Comparison of ENCODE assay signal across 28 cellular contexts in the genomic region with DNA sequence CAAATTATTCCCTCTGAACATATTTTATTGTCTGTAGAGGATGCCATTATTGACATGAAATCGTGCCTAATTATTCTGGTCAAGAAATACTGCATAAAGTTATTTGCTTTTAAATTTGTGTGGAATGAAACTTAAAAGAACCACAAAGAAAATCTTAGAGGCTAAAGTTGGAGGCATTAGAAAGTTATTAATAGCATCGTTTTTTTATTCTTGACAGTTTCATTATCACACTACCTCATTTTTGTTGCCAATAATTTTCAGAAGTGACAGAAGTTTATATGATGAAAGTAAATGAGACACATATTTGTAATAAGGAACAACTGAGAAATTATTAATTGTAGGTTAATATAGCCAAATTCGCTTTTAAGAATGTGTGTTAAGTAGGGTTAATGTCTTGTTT. TPM values are rescaled to one million over a fixed set of nuclear protein-coding genes. Genes with fewer than 3 reads are reported as not detected.
"Had no signal": no experiment of that assay in that cellular context is flagged by ENCODE, and none has a peak within 500 bp of the region (broad histone marks: within the 10 kb centered on the region; RNA-seq: fewer than 3 reads in every experiment).

No MANE protein-coding gene starts in this region.

- DNase-seq: IMR-90; Kasumi-1; KG1; MV-4-11; NCI-H1048; NCI-H1417; NCI-H1436 treated with DMSO at 0.1 percent for 48 hours; NCI-H1694 treated with DMSO at 0.1 percent for 48 hours; NCI-H1930; NCI-H2081; NCI-H2107; NCI-H2227 treated with DMSO at 0.1 percent for 48 hours; NCI-H524; NCI-H526 treated with DMSO at 0.1 percent for 48 hours; NCI-H748 treated with DMSO at 0.1 percent for 48 hours; NK-92 treated with Interleukin-12 subunit alpha and Interleukin-12 subunit beta, amount 100 ng/mL, for 24 hours; PC-3; SHP77; SK-N-SH; SW 1271; T-cell had no signal

- H3K9ac ChIP-seq: SK-N-SH had no signal

- H3K4me2 ChIP-seq: SK-N-SH had no signal

- H3K9me3 ChIP-seq: SK-N-SH had no signal

- H3K27ac ChIP-seq: RWPE1 had no signal

- FAIRE-seq: HepG2 had no signal

- H3K9me2 ChIP-seq: SK-N-SH had no signal

- ATAC-seq: HepG2, Panc1, PC-3, T-cell had no signal

RNA-seq across cellular contexts. Expression of a gene that starts 54.6 kb away (rescaled TPM):
- total RNA-seq: HepG2, HT1080, IMR-90, M059J, NCI-H460, OCI-LY7, PC-3, T-cell had no signal
- polyA plus RNA-seq: HepG2, IMR-90 had no signal
